Comparison of ENCODE assay signal across 8 cellular contexts in the genomic region with DNA sequence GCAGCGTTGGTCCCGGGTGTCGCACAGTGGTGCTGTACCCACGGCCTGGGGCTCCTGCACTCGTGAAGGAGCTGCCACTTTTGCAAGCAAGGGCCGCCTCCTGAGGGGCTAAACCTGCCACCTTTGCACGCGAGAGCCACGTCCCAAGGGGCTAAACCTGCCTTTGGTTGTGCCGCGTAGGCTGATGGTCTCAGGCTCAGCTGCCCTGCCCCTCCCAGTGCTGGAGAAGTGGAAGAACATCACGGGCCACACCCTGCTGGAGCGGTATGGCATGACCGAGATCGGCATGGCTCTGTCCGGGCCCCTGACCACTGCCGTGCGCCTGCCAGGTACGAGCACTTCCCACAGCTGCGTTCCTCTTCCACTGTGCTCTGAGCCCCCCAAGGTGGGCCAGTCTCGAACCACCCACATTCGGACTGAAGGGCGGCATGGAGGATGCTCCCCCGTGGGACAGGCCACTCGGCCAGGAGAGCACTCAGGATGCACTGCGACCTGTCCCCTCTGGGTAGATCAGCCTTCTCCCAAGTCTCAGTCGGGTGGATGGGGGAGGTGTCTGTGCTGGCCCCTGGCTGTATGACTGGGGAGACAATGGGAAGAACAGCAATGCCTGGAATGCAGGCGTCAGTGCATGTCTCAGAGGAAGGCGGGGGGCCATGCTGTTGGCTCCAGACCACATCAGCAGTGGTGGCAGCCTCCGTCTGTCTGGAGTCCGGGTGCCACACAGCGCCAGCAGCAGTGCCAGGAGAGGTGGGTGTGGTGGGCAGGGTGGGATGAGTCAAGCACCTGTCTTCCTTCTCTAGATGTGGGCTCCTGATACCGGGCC. TPM values are rescaled to one million over a fixed set of nuclear protein-coding genes. Genes with fewer than 3 reads are reported as not detected.
A peak's percentile ranks its signal among the peaks of the same experiment; 100 is the strongest.
DNase-seq lines count a peak whose midpoint lies in the region; ATAC-seq and TF ChIP-seq lines count a peak whose summit lies in the region.
"Had no signal": no experiment of that assay in that cellular context is flagged by ENCODE, and none has a peak within 500 bp of the region (broad histone marks: within the 10 kb centered on the region; RNA-seq: fewer than 3 reads in every experiment).

No MANE protein-coding gene starts in this region.

- no peak overlapping the region for H3K27ac ChIP-seq in GM23338 (ENCODE audit: low read depth)
- H3K27ac ChIP-seq: prostate gland had no signal

- no peaks in the 10 kb centered on the region for H3K27me3 ChIP-seq in GM23338 (ENCODE audit: insufficient read depth)

- DNase-seq in GM23338 (ENCODE audit: low spot score) (peak; percentile 56), fibroblast of pulmonary artery (ENCODE audit: low read depth) (peak; percentile 17), HuH-7.5 (ENCODE audit: low spot score) (no peak)
- DNase-seq in activated CD4-positive, alpha-beta T cell treated with anti-CD3 and anti-CD28 coated beads for 48 hours, result peak; percentile 39
- no peak for DNase-seq in stimulated activated naive B cell treated with anti-CD40 and anti-IgM and Interleukin-4, amounts not matched to agents 10 μg/mL and 1 μg/mL and 100 μg/mL, for 72 hours

- H3K4me1 ChIP-seq in GM23338 (ENCODE audit: insufficient read depth), result no peaks in the 10 kb centered on the region
- H3K4me1 ChIP-seq: prostate gland had no signal

- no peaks in the 10 kb centered on the region for H3F3A ChIP-seq in GM23338 (replicated peaks; ENCODE audit: low read depth)

- peak; percentile 75 for ATAC-seq in GM23338
- ATAC-seq in stimulated activated naive B cell treated with anti-CD40 and anti-IgM and Interleukin-4, amounts not matched to agents 10 μg/mL and 1 μg/mL and 100 μg/mL, for 72 hours (replicated peaks), result peak in 1 of 2 donors; percentile 5
- no peak for ATAC-seq in HG02884 (IDR thresholded peaks at IDR 0.05; ENCODE audit: unreplicated experiment)
- no peak for ATAC-seq in HG03354 (IDR thresholded peaks at IDR 0.05; ENCODE audit: poor library complexity, severe bottlenecking, unreplicated experiment)

- no peaks in the 10 kb centered on the region; the same call in 1 of the 2 replicates for H3K36me3 ChIP-seq in GM23338 (ENCODE audit: insufficient read depth)
- H3K36me3 ChIP-seq: prostate gland had no signal

- peaks cover 3% of the 10 kb centered on the region for H3K27me3 Mint-ChIP-seq in GM23338 (ENCODE audit: insufficient read depth, low read depth, poor library complexity)
- no peaks in the 10 kb centered on the region for H3K27me3 Mint-ChIP-seq in stimulated activated naive B cell treated with anti-CD40 and anti-IgM and Interleukin-4, amounts not matched to agents 10 μg/mL and 1 μg/mL and 100 μg/mL, for 72 hours

- H3K36me3 Mint-ChIP-seq in GM23338 (ENCODE audit: low read depth), result peaks cover 38% of the 10 kb centered on the region
- peaks cover 45 to 54% of the 10 kb centered on the region in 2 donors for H3K36me3 Mint-ChIP-seq in stimulated activated naive B cell treated with anti-CD40 and anti-IgM and Interleukin-4, amounts not matched to agents 10 μg/mL and 1 μg/mL and 100 μg/mL, for 72 hours

- H4K20me1 ChIP-seq in GM23338 (replicated peaks; ENCODE audit: insufficient read depth), result peaks cover 3% of the 10 kb centered on the region; the same call in 1 of the 2 replicates

- peak overlapping the region; percentile 91; the same call in 1 of the 2 replicates for H3K27ac Mint-ChIP-seq in GM23338
- H3K27ac Mint-ChIP-seq in stimulated activated naive B cell treated with anti-CD40 and anti-IgM and Interleukin-4, amounts not matched to agents 10 μg/mL and 1 μg/mL and 100 μg/mL, for 72 hours, result peak overlapping the region; percentile 94

- no peak overlapping the region for H2AFZ ChIP-seq in GM23338

- H3K9me3 Mint-ChIP-seq in GM23338, result no peaks in the 10 kb centered on the region
- no peaks in the 10 kb centered on the region for H3K9me3 Mint-ChIP-seq in stimulated activated naive B cell treated with anti-CD40 and anti-IgM and Interleukin-4, amounts not matched to agents 10 μg/mL and 1 μg/mL and 100 μg/mL, for 72 hours

- no peak overlapping the region for H3K4me3 ChIP-seq in GM23338
- no peak overlapping the region for H3K4me3 ChIP-seq in fibroblast of pulmonary artery (replicated peaks; ENCODE audit: low read depth, low read length)
- H3K4me3 ChIP-seq: prostate gland had no signal

- peaks cover 13% of the 10 kb centered on the region for H3K79me2 ChIP-seq in GM23338 (replicated peaks; ENCODE audit: insufficient read depth)

- H3K4me2 ChIP-seq in GM23338, result no peak overlapping the region

- H3K4me3 Mint-ChIP-seq in GM23338, result no peak overlapping the region
- H3K4me3 Mint-ChIP-seq in stimulated activated naive B cell treated with anti-CD40 and anti-IgM and Interleukin-4, amounts not matched to agents 10 μg/mL and 1 μg/mL and 100 μg/mL, for 72 hours, result peak overlapping the region; percentile 65 to 80

- no peak for TF ChIP-seq CTCF in GM23338 (conservative IDR thresholded peaks at IDR 0.05; ENCODE audit: low read depth in 2 of 2)
- TF ChIP-seq CTCF in fibroblast of pulmonary artery (IDR thresholded peaks at IDR 0.05; ENCODE audit: low read length, missing control alignments), result no peak

- H3K4me1 Mint-ChIP-seq in GM23338, result peaks cover 26% of the 10 kb centered on the region
- peaks cover 35 to 47% of the 10 kb centered on the region in 2 donors for H3K4me1 Mint-ChIP-seq in stimulated activated naive B cell treated with anti-CD40 and anti-IgM and Interleukin-4, amounts not matched to agents 10 μg/mL and 1 μg/mL and 100 μg/mL, for 72 hours

- no peaks in the 10 kb centered on the region for H3K9me2 ChIP-seq in GM23338 (ENCODE audit: insufficient read depth)

TF ChIP-seq in GM23338, 12 proteins besides CTCF, POLR2A, EP300 and RAD21 (continues in another document):
- TF ChIP-seq ZNF331 (CRISPR knock-in tag; IDR thresholded peaks at IDR 0.05; ENCODE audit: low read depth) (no peak), EZH2 (IDR thresholded peaks at IDR 0.05; ENCODE audit: low read depth, unreplicated experiment) (no peak), NANOG (IDR thresholded peaks at IDR 0.05; ENCODE audit: borderline replicate concordance) (no peak), ZNF114 (CRISPR knock-in tag; IDR thresholded peaks at IDR 0.05) (no peak), JUNB (IDR thresholded peaks at IDR 0.05; ENCODE audit: unreplicated experiment) (no peak)
- TF ChIP-seq, protein P1, sequence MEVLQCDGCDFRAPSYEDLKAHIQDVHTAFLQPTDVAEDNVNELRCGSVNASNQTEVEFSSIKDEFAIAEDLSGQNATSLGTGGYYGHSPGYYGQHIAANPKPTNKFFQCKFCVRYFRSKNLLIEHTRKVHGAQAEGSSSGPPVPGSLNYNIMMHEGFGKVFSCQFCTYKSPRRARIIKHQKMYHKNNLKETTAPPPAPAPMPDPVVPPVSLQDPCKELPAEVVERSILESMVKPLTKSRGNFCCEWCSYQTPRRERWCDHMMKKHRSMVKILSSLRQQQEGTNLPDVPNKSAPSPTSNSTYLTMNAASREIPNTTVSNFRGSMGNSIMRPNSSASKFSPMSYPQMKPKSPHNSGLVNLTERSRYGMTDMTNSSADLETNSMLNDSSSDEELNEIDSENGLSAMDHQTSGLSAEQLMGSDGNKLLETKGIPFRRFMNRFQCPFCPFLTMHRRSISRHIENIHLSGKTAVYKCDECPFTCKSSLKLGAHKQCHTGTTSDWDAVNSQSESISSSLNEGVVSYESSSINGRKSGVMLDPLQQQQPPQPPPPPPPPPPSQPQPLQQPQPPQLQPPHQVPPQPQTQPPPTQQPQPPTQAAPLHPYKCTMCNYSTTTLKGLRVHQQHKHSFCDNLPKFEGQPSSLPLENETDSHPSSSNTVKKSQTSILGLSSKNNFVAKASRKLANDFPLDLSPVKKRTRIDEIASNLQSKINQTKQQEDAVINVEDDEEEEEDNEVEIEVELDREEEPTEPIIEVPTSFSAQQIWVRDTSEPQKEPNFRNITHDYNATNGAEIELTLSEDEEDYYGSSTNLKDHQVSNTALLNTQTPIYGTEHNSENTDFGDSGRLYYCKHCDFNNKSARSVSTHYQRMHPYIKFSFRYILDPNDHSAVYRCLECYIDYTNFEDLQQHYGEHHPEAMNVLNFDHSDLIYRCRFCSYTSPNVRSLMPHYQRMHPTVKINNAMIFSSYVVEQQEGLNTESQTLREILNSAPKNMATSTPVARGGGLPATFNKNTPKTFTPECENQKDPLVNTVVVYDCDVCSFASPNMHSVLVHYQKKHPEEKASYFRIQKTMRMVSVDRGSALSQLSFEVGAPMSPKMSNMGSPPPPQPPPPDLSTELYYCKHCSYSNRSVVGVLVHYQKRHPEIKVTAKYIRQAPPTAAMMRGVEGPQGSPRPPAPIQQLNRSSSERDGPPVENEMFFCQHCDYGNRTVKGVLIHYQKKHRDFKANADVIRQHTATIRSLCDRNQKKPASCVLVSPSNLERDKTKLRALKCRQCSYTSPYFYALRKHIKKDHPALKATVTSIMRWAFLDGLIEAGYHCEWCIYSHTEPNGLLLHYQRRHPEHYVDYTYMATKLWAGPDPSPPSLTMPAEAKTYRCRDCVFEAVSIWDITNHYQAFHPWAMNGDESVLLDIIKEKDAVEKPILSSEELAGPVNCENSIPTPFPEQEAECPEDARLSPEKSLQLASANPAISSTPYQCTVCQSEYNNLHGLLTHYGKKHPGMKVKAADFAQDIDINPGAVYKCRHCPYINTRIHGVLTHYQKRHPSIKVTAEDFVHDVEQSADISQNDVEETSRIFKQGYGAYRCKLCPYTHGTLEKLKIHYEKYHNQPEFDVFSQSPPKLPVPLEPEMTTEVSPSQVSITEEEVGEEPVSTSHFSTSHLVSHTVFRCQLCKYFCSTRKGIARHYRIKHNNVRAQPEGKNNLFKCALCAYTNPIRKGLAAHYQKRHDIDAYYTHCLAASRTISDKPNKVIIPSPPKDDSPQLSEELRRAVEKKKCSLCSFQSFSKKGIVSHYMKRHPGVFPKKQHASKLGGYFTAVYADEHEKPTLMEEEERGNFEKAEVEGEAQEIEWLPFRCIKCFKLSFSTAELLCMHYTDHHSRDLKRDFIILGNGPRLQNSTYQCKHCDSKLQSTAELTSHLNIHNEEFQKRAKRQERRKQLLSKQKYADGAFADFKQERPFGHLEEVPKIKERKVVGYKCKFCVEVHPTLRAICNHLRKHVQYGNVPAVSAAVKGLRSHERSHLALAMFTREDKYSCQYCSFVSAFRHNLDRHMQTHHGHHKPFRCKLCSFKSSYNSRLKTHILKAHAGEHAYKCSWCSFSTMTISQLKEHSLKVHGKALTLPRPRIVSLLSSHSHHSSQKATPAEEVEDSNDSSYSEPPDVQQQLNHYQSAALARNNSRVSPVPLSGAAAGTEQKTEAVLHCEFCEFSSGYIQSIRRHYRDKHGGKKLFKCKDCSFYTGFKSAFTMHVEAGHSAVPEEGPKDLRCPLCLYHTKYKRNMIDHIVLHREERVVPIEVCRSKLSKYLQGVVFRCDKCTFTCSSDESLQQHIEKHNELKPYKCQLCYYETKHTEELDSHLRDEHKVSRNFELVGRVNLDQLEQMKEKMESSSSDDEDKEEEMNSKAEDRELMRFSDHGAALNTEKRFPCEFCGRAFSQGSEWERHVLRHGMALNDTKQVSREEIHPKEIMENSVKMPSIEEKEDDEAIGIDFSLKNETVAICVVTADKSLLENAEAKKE (CRISPR knock-in tag; IDR thresholded peaks at IDR 0.05), result no peak

RNA-seq across cellular contexts. Expression of gene ACSF3, which starts 20.7 kb away (rescaled TPM):
- 22.8 and 23.1 TPM in 2 replicates for total RNA-seq in GM23338 (2014; rRNA removed; shearing (Covaris generic))
- 11.3 and 12.8 TPM in 2 replicates for polyA plus RNA-seq in GM23338 (2016; fragmentation: Nextera tagmentation; extraction: Ambion mirVana)

RNA-seq across cellular contexts. Expression of gene CDH15, which starts 57.2 kb away (rescaled TPM):
- 0.12 and 1.0 TPM in 2 replicates for total RNA-seq in GM23338 (2014; rRNA removed; shearing (Covaris generic))
- 0.61 and 0.63 TPM in 2 replicates for polyA plus RNA-seq in GM23338 (2016; fragmentation: Nextera tagmentation; extraction: Ambion mirVana)

Comparison
In these comparisons a context has a peak if more than half of its experiments do, and no peak if none do; other contexts are left out.
1. DNase-seq: peak in GM23338 (single experiment), activated CD4-positive, alpha-beta T cell treated with anti-CD3 and anti-CD28 coated beads for 48 hours (single experiment) and fibroblast of pulmonary artery (single experiment); none in stimulated activated naive B cell treated with anti-CD40 and anti-IgM and Interleukin-4, amounts not matched to agents 10 μg/mL and 1 μg/mL and 100 μg/mL, for 72 hours (single experiment) and HuH-7.5 (single experiment).